22 cellular contexts compared by ENCODE assay signal in genomic region chr17:19935169-19935568, GRCh38. TPM values are rescaled to one million over a fixed set of nuclear protein-coding genes. Genes with fewer than 3 reads are reported as not detected.
DNase-seq lines count a peak whose midpoint lies in the region; ATAC-seq, FAIRE-seq and TF ChIP-seq lines count a peak whose summit lies in the region.
"Had no signal": no experiment of that assay in that cellular context is flagged by ENCODE, and none has a peak within 500 bp of the region (broad histone marks: within the 10 kb centered on the region; RNA-seq: fewer than 3 reads in every experiment).

No MANE protein-coding gene starts in this region.

- H3K27me3 ChIP-seq in brain microvascular endothelial cell (replicated peaks) (no peaks in the 10 kb centered on the region), osteoblast (ENCODE audit: insufficient read depth, low read length) (no peaks in the 10 kb centered on the region)
- H3K27me3 ChIP-seq: BLaER1 treated with 17β-estradiol and CSF1 and Interleukin-3, amounts not matched to agents 10 nM and 100 nM had no signal

- H3K79me2 ChIP-seq in osteoblast (ENCODE audit: insufficient read depth, low read length) = peaks cover 6% of the 10 kb centered on the region

- H3K4me2 ChIP-seq in osteoblast (ENCODE audit: insufficient read depth, low read length) = no peak overlapping the region
- H3K4me2 ChIP-seq: BLaER1 treated with 17β-estradiol and CSF1 and Interleukin-3, amounts not matched to agents 10 nM and 100 nM; KMS-11 had no signal

- H2AFZ ChIP-seq in osteoblast (ENCODE audit: low read length) = no peak overlapping the region

- H4K20me1 ChIP-seq in osteoblast (ENCODE audit: insufficient read depth, low read length) = peaks cover 3% of the 10 kb centered on the region

- no peak overlapping the region for H3K4me3 ChIP-seq in brain microvascular endothelial cell (ENCODE audit: low read depth, low read length)
- H3K4me3 ChIP-seq in osteoblast (ENCODE audit: insufficient read depth, low read length) = no peak overlapping the region
- H3K4me3 ChIP-seq: BLaER1 treated with 17β-estradiol and CSF1 and Interleukin-3, amounts not matched to agents 10 nM and 100 nM; SK-N-MC had no signal

- FAIRE-seq in G401.6 (lab: Jason Lieb, UNC) = peak; percentile 37
- FAIRE-seq: RCC 7860 had no signal

- in situ Hi-C loops in brain microvascular endothelial cell (cut with HindIII; ENCODE audit: low pct_ligation_motif_present, low sequenced_read_pairs) = no loop called here

- no peak overlapping the region for H3K27ac ChIP-seq in brain microvascular endothelial cell
- no peak overlapping the region for H3K27ac ChIP-seq in osteoblast (ENCODE audit: low read depth, low read length)
- H3K27ac ChIP-seq: BLaER1 treated with 17β-estradiol and CSF1 and Interleukin-3, amounts not matched to agents 10 nM and 100 nM; KMS-11; SK-N-MC had no signal

- peak; percentile 48 for DNase-seq in RKO (ENCODE audit: low spot score)
- peak; percentile 45 for DNase-seq in brain microvascular endothelial cell
- peak; percentile 79 for DNase-seq in iris pigment epithelial cell (ENCODE audit: low read depth)
- DNase-seq in activated CD4-positive, alpha-beta T cell treated with anti-CD3 and anti-CD28 coated beads, Interleukin-2, amount 50 U/mL, for 1 hour = no peak
- no peak for DNase-seq in osteoblast (ENCODE audit: insufficient read length, low spot score, missing footprints)
- DNase-seq in NCI-H187 (lab: John Stamatoyannopoulos, UW) = no peak
- DNase-seq: Calu3; CD8-positive, alpha-beta T cell; H9; NCI-H1048; NCI-H1436; NCI-H2029 treated with DMSO at 0.1 percent for 48 hours; NCI-H446 treated with DMSO at 0.1 percent for 48 hours; NCI-H748 treated with DMSO at 0.1 percent for 48 hours; NK-92 treated with Interleukin-12 subunit alpha and Interleukin-12 subunit beta, amount 100 ng/mL, for 24 hours; SHP77 had no signal

- H3K4me1 ChIP-seq in osteoblast (ENCODE audit: insufficient read depth, low read length) = no peaks in the 10 kb centered on the region

- H3K36me3 ChIP-seq in brain microvascular endothelial cell (replicated peaks) (peaks cover 39% of the 10 kb centered on the region), osteoblast (ENCODE audit: insufficient read depth, low read length) (peaks cover 52% of the 10 kb centered on the region)

- TF ChIP-seq CTCF in brain microvascular endothelial cell (IDR thresholded peaks at IDR 0.05; ENCODE audit: low read depth, low read length, missing control alignments) (no peak), osteoblast (IDR thresholded peaks at IDR 0.05; ENCODE audit: extremely low read depth, low read depth, low read length) (no peak)

- H3K9me3 ChIP-seq in osteoblast (ENCODE audit: low read depth, low read length) = no peaks in the 10 kb centered on the region
- H3K9me3 ChIP-seq: BLaER1 treated with 17β-estradiol and CSF1 and Interleukin-3, amounts not matched to agents 10 nM and 100 nM had no signal

- no peak for ATAC-seq in GM18873 (IDR thresholded peaks at IDR 0.05; ENCODE audit: low FRiP score, unreplicated experiment)
- ATAC-seq: CD8-positive, alpha-beta T cell had no signal

RNA-seq across cellular contexts. Expression of gene AKAP10, which starts 42.5 kb away (rescaled TPM):
- 27.5 and 31.5 TPM in 2 replicates for total RNA-seq in osteoblast

Comparison
In these comparisons a context has a peak if more than half of its experiments do, and no peak if none do; other contexts are left out.
1. DNase-seq: peak in RKO (single experiment), brain microvascular endothelial cell (single experiment) and iris pigment epithelial cell (single experiment); none in activated CD4-positive, alpha-beta T cell treated with anti-CD3 and anti-CD28 coated beads, Interleukin-2, amount 50 U/mL, for 1 hour (single experiment), osteoblast (single experiment) and NCI-H187 (0 of 2).